Comparison of ENCODE assay signal across 11 cellular contexts in the genomic region with DNA sequence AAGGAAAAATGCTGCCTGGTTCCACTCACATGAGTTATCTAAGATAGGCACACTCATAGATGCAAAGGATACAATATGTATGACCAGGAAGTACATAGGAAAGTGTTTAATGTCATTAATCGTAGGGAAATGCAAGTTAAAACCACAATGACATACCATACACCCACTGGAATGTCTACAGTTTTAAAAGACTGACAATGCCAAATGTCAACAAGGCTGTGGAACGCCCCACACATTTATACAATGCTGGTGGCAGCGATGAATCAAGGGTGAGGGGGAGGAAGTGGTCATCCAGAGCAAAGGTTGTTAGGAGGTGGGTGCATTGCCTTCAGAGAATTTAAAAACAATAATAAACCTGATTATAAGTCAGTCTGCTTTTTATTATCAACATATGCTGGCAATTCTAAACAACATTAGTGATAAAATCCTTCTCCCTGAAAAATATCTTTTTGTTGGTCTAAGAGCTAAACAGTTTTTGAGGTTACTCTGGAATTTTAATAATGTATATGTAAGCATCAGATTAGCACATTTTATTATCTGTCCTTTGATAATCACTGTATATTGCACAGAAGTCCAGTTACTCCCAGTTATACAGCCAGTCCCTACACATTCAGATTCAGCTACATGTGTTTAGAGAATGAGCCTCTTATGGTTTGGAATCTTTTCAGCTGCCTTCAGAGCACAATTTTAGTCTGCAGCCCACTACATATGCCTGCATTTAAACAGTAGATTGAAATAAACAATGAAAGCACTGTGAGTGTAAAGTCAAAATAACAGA.
A peak's percentile ranks its signal among the peaks of the same experiment; 100 is the strongest.
DNase-seq lines count a peak whose midpoint lies in the region; ATAC-seq, FAIRE-seq and TF ChIP-seq lines count a peak whose summit lies in the region.
"Had no signal": no experiment of that assay in that cellular context is flagged by ENCODE, and none has a peak within 500 bp of the region (broad histone marks: within the 10 kb centered on the region; RNA-seq: fewer than 3 reads in every experiment).

No MANE protein-coding gene starts in this region.

- no peak overlapping the region for H2AFZ ChIP-seq in HepG2 (ENCODE audit: low read length)

- no peak for TF ChIP-seq EP300 in HepG2 (IDR thresholded peaks at IDR 0.05; ENCODE audit: low read depth in 2 of 2, low read length in 2 of 2)
- TF ChIP-seq EP300 in HepG2 (CRISPR knock-in tag; IDR thresholded peaks at IDR 0.05; ENCODE audit: borderline replicate concordance) = no peak

- H3K4me1 ChIP-seq in HepG2 (ENCODE audit: insufficient read depth, low read length) = 0 out of 2 replicates have a peak, but pooled peaks cover 6% of the 10 kb centered on the region
- H3K4me1 ChIP-seq in right lobe of liver = no peaks in the 10 kb centered on the region
- peaks cover 14 to 15% of the 10 kb centered on the region in 2 donors for H3K4me1 ChIP-seq in thyroid gland
- peaks cover 0 to 2% of the 10 kb centered on the region in 2 donors for H3K4me1 ChIP-seq in gastrocnemius medialis

- no peak overlapping the region for H3K9ac ChIP-seq in HepG2 (ENCODE audit: insufficient read depth, low read depth, low read length)
- H3K9ac ChIP-seq: KMS-11 had no signal

- DNase-seq in HepG2 (ENCODE audit: low spot score) (peak; percentile 14), right lobe of liver (no peak), SW480 (ENCODE audit: low spot score) (peak; percentile 93), fibroblast of pulmonary artery (ENCODE audit: low read depth) (peak; percentile 67), thyroid gland (no peak), NCI-H2196 (lab: John Stamatoyannopoulos, UW; ENCODE audit: unreplicated experiment) (no peak), gastrocnemius medialis (no peak)
- DNase-seq: stimulated activated naive CD4-positive, alpha-beta T cell treated with Interleukin-2 at 50 U/mL for 16 hours had no signal

- in situ Hi-C loops in HepG2 (cut with HindIII; ENCODE audit: extremely low pct_ligation_motif_present, low pct_unique_long_range_greater_than_20kb) = no loop called here
- in situ Hi-C loops in gastrocnemius medialis (cut with MboI; ENCODE audit: low sequenced_read_pairs in 4 of 4) = no loop called here

- no peaks in the 10 kb centered on the region for H3K36me3 ChIP-seq in HepG2 (replicated peaks in 1 of 2; ENCODE audit: control insufficient read depth in 1 of 2, insufficient read depth in 2 of 2, low read length in 2 of 2)
- H3K36me3 ChIP-seq in right lobe of liver = no peaks in the 10 kb centered on the region
- no peaks in the 10 kb centered on the region for H3K36me3 ChIP-seq in thyroid gland
- no peaks in the 10 kb centered on the region for H3K36me3 ChIP-seq in gastrocnemius medialis
- H3K36me3 ChIP-seq: cardiac muscle cell had no signal

- ATAC-seq in HepG2 (no peak), right lobe of liver (no peak), gastrocnemius medialis (no peak), HG03571 (IDR thresholded peaks at IDR 0.05; ENCODE audit: unreplicated experiment) (no peak)

- WGBS in HepG2 (ENCODE audit: low lambda C conversion rate) = 7% methylated on average over 3 of the region's 3 CpGs
- 42% methylated on average over 2 of the region's 3 CpGs for WGBS in right lobe of liver (ENCODE audit: insufficient coverage, low coverage, low lambda C conversion rate, missing lambda C conversion rate)
- 63 to 80% methylated on average over 3 of the region's 3 CpGs for WGBS in thyroid gland, 2 donors

- H3K4me2 ChIP-seq in HepG2 (ENCODE audit: low read depth, low read length) = no peak overlapping the region
- H3K4me2 ChIP-seq: KMS-11 had no signal

- POLR2A ChIA-PET in HepG2 (lab: Yijun Ruan, JAX) = no interaction called here

- H3K9me3 ChIP-seq in HepG2 (ENCODE audit: low read length) = no peaks in the 10 kb centered on the region
- H3K9me3 ChIP-seq in right lobe of liver = no peaks in the 10 kb centered on the region
- no peaks in the 10 kb centered on the region for H3K9me3 ChIP-seq in thyroid gland
- H3K9me3 ChIP-seq in gastrocnemius medialis = no peaks in the 10 kb centered on the region

- FAIRE-seq in HepG2 (lab: Jason Lieb, UNC) = no peak

- H3K27ac ChIP-seq in HepG2 (ENCODE audit: extremely low read length, insufficient read depth, low read length) = no peak overlapping the region
- no peak overlapping the region for H3K27ac ChIP-seq in right lobe of liver
- H3K27ac ChIP-seq in thyroid gland = peak overlapping the region; percentile 1 to 14 (median 8)
- H3K27ac ChIP-seq in gastrocnemius medialis = no peak overlapping the region
- H3K27ac ChIP-seq: cardiac muscle cell, KMS-11 had no signal

- TF ChIP-seq RAD21 in HepG2 (CRISPR knock-in tag; IDR thresholded peaks at IDR 0.05) = no peak

- CTCF ChIA-PET in HepG2 (lab: Yijun Ruan, JAX; ENCODE audit: low intra/inter-chr PET ratio, low total read pairs) = no interaction called here

- intact Hi-C loops in HepG2 (cut with micrococcal nuclease; ENCODE audit: unreplicated experiment) (no loop called here), right lobe of liver (cut with DNase I) (no loop called here), thyroid gland (cut with DNase I) (no loop called here), gastrocnemius medialis (cut with DNase I; ENCODE audit: low total_unique reads) (no loop called here)

- no peak for TF ChIP-seq CTCF in HepG2 (CRISPR knock-in tag; IDR thresholded peaks at IDR 0.05)
- TF ChIP-seq CTCF in right lobe of liver (IDR thresholded peaks at IDR 0.05) = no peak
- no peak for TF ChIP-seq CTCF in fibroblast of pulmonary artery (IDR thresholded peaks at IDR 0.05; ENCODE audit: low read length, missing control alignments)
- TF ChIP-seq CTCF in thyroid gland (IDR thresholded peaks at IDR 0.05) = no peak
- TF ChIP-seq CTCF in gastrocnemius medialis (IDR thresholded peaks at IDR 0.05 in 4 of 5, conservative IDR thresholded peaks at IDR 0.05 in 1 of 5) = no peak

- H3K79me2 ChIP-seq in HepG2 (ENCODE audit: insufficient read depth, low read length) = no peaks in the 10 kb centered on the region

- TF ChIP-seq POLR2A in HepG2 (IDR thresholded peaks at IDR 0.05; ENCODE audit: insufficient read depth in 1 of 2, low read depth in 2 of 2, low read length in 2 of 2) = no peak
- no peak for TF ChIP-seq POLR2A in right lobe of liver (IDR thresholded peaks at IDR 0.05)
- no peak for TF ChIP-seq POLR2A in thyroid gland (IDR thresholded peaks at IDR 0.05)
- TF ChIP-seq POLR2A in gastrocnemius medialis (IDR thresholded peaks at IDR 0.05) = no peak

- no peaks in the 10 kb centered on the region for H3K27me3 ChIP-seq in HepG2 (ENCODE audit: control insufficient read depth in 1 of 2, insufficient read depth in 2 of 2, low read length in 2 of 2)
- H3K27me3 ChIP-seq in right lobe of liver = no peaks in the 10 kb centered on the region
- no peaks in the 10 kb centered on the region for H3K27me3 ChIP-seq in thyroid gland
- H3K27me3 ChIP-seq in gastrocnemius medialis = no peaks in the 10 kb centered on the region
- H3K27me3 ChIP-seq: cardiac muscle cell had no signal

- H4K20me1 ChIP-seq in HepG2 (ENCODE audit: insufficient read depth, low read length) = no peaks in the 10 kb centered on the region

- no peak overlapping the region for H3K4me3 ChIP-seq in HepG2 (replicated peaks in 1 of 3; ENCODE audit: insufficient read depth in 1 of 3, low read depth in 2 of 3, low read length in 3 of 3)
- no peak overlapping the region for H3K4me3 ChIP-seq in right lobe of liver
- no peak overlapping the region for H3K4me3 ChIP-seq in fibroblast of pulmonary artery (replicated peaks; ENCODE audit: low read depth, low read length)
- H3K4me3 ChIP-seq in thyroid gland (replicated peaks in 1 of 3) = no peak overlapping the region
- H3K4me3 ChIP-seq in gastrocnemius medialis = no peak overlapping the region
- H3K4me3 ChIP-seq: cardiac muscle cell had no signal

- no TSS peak for BruUV-seq in HepG2 (replicated peaks; lab: Mats Ljungman, UMichigan)

TF ChIP-seq in HepG2, 621 proteins besides CTCF, POLR2A, EP300 and RAD21 (continues in another document):
- TF ChIP-seq EZH2 (conservative IDR thresholded peaks at IDR 0.05; ENCODE audit: low read depth, low read length) (no peak), FOXA1 (IDR thresholded peaks at IDR 0.05) (no peak), FOXA1 (CRISPR knock-in tag; IDR thresholded peaks at IDR 0.05) (0 out of 2 replicates have a peak, but pooled peaks have one; percentile 25), FOXA3 (CRISPR knock-in tag; IDR thresholded peaks at IDR 0.05) (peak; percentile 25; the same call in 1 of the 2 replicates), ZNF33B (CRISPR knock-in tag; IDR thresholded peaks at IDR 0.05) (no peak), TBX2 (CRISPR knock-in tag; IDR thresholded peaks at IDR 0.05; ENCODE audit: borderline replicate concordance) (no peak), GATAD1 (CRISPR knock-in tag; IDR thresholded peaks at IDR 0.05) (no peak), ZNF17 (CRISPR knock-in tag; IDR thresholded peaks at IDR 0.05) (no peak), DNMT1 (CRISPR knock-in tag; IDR thresholded peaks at IDR 0.05) (no peak), MLXIP (CRISPR knock-in tag; IDR thresholded peaks at IDR 0.05; ENCODE audit: borderline replicate concordance) (no peak), GLI4 (CRISPR knock-in tag; IDR thresholded peaks at IDR 0.05; ENCODE audit: borderline replicate concordance) (no peak)

Comparison
In these comparisons a context has a peak if more than half of its experiments do, and no peak if none do; other contexts are left out.
1. DNase-seq: peak in HepG2 (single experiment), SW480 (single experiment) and fibroblast of pulmonary artery (single experiment); none in right lobe of liver (0 of 3), thyroid gland (0 of 2), NCI-H2196 (single experiment) and gastrocnemius medialis (0 of 2).
2. H3K27ac ChIP-seq: peak in thyroid gland (3 of 3); none in HepG2 (single experiment), right lobe of liver (0 of 3) and gastrocnemius medialis (0 of 4).